Comparison of ENCODE assay signal across 8 cellular contexts in genomic region chr3:107987036-107987557, GRCh38.
DNase-seq lines count a peak whose midpoint lies in the region; ATAC-seq, FAIRE-seq and TF ChIP-seq lines count a peak whose summit lies in the region.

No MANE protein-coding gene starts in this region.

- H3K79me1 ChIP-seq in neuronal stem cell (ENCODE audit: low read depth, low read length): no peaks in the 10 kb centered on the region

- no peak overlapping the region for H2BK120ac ChIP-seq in neuronal stem cell (ENCODE audit: low read depth, low read length)

- H3K36me3 ChIP-seq in BE2C: no peaks in the 10 kb centered on the region
- H3K36me3 ChIP-seq in endothelial cell of umbilical vein (ENCODE audit: control insufficient read depth in 2 of 2, extremely low read depth in 1 of 2, insufficient read depth in 2 of 2, low read length in 2 of 2): no peaks in the 10 kb centered on the region
- H3K36me3 ChIP-seq in neuronal stem cell (replicated peaks in 1 of 2; ENCODE audit: control insufficient read depth in 2 of 2, insufficient read depth in 2 of 2, low read length in 2 of 2): no peaks in the 10 kb centered on the region

- no peak overlapping the region for H3K18ac ChIP-seq in neuronal stem cell (ENCODE audit: low read length)

- H3K4me3 ChIP-seq in BE2C (ENCODE audit: low read depth, low read length): no peak overlapping the region
- H3K4me3 ChIP-seq in endothelial cell of umbilical vein (replicated peaks in 1 of 3; ENCODE audit: insufficient read depth in 1 of 3, low read depth in 1 of 3, low read length in 3 of 3): no peak overlapping the region
- no peak overlapping the region for H3K4me3 ChIP-seq in neuronal stem cell (ENCODE audit: low read length in 2 of 2)

- no peak for TF ChIP-seq POLR2A in endothelial cell of umbilical vein (IDR thresholded peaks at IDR 0.05; ENCODE audit: low read depth, low read length)

- H2AFZ ChIP-seq in endothelial cell of umbilical vein (ENCODE audit: low read depth, low read length) (peak overlapping the region; percentile 52), neuronal stem cell (ENCODE audit: low read length) (peak overlapping the region; percentile 30)

- H2BK15ac ChIP-seq in neuronal stem cell (ENCODE audit: low read length): no peak overlapping the region

- H3K9me1 ChIP-seq in endothelial cell of umbilical vein (replicated peaks; ENCODE audit: control insufficient read depth, extremely low read depth, insufficient read depth, low read length): no peaks in the 10 kb centered on the region

- no peak overlapping the region for H4K8ac ChIP-seq in neuronal stem cell (ENCODE audit: low read depth, low read length)

- peaks cover 8 to 16% of the 10 kb centered on the region in 2 donors for H3K4me1 Mint-ChIP-seq in stimulated activated naive B cell treated with anti-CD40 and anti-IgM and Interleukin-4, amounts not matched to agents 10 μg/mL and 1 μg/mL and 100 μg/mL, for 72 hours
- peaks cover 23% of the 10 kb centered on the region for H3K4me1 Mint-ChIP-seq in activated CD8-positive, alpha-beta T cell treated with anti-CD3 and anti-CD28 coated beads for 36 hours (ENCODE audit: low read depth)

- CTCF ChIA-PET in endothelial cell of umbilical vein (lab: Charles Lee): interaction anchor here (0.6 to 1.9 kb wide), 13 partner anchors 13 to 752 kb away, joined by 3 to 13 read pairs (median 5); no protein-coding TSS in a partner anchor
- CTCF ChIA-PET in activated CD8-positive, alpha-beta T cell treated with anti-CD3 and anti-CD28 coated beads for 36 hours (lab: Charles Lee): interaction anchor here (0.9 to 2.0 kb wide), 4 partner anchors 8 to 59 kb away, joined by 3 to 5 read pairs (median 4); no protein-coding TSS in a partner anchor

- H3K4me1 ChIP-seq in BE2C (peaks cover 58% of the 10 kb centered on the region), endothelial cell of umbilical vein (ENCODE audit: control insufficient read depth, extremely low read depth, insufficient read depth, low read length) (peaks cover 35% of the 10 kb centered on the region), neuronal stem cell (ENCODE audit: control insufficient read depth in 2 of 2, insufficient read depth in 1 of 2, low read depth in 1 of 2, low read length in 2 of 2) (peaks cover 2 to 12% of the 10 kb centered on the region in 2 donors)

- H2BK12ac ChIP-seq in neuronal stem cell (ENCODE audit: low read length): no peak overlapping the region

- no CpG with 5 or more reads among the region's 7 CpGs for WGBS in neuronal stem cell (ENCODE audit: extremely low coverage in 2 of 2, insufficient read length in 2 of 2, insufficient replicate concordance in 1 of 2), 2 donors

- H3K27ac ChIP-seq in endothelial cell of umbilical vein (ENCODE audit: insufficient read depth, low read depth, low read length): peak overlapping the region; percentile 47
- H3K27ac ChIP-seq in neuronal stem cell (replicated peaks; ENCODE audit: low read length): no peak overlapping the region

- H3K27me3 ChIP-seq in BE2C (no peaks in the 10 kb centered on the region), endothelial cell of umbilical vein (ENCODE audit: control insufficient read depth in 2 of 2, insufficient read depth in 2 of 2, low read length in 2 of 2) (no peaks in the 10 kb centered on the region), neuronal stem cell (ENCODE audit: control insufficient read depth in 3 of 3, insufficient read depth in 3 of 3, low read depth in 1 of 3, low read length in 3 of 3) (no peaks in the 10 kb centered on the region)

- H3K4me2 ChIP-seq in endothelial cell of umbilical vein (ENCODE audit: insufficient read depth, low read length) (peak overlapping the region; percentile 43), neuronal stem cell (ENCODE audit: insufficient read depth, low read length, poor library complexity, severe bottlenecking) (no peak overlapping the region)

- no peak for TF ChIP-seq CTCF in BE2C (IDR thresholded peaks at IDR 0.05; ENCODE audit: low read depth, low read length)
- no peak for TF ChIP-seq CTCF in endothelial cell of umbilical vein (IDR thresholded peaks at IDR 0.05; ENCODE audit: extremely low read depth in 1 of 2, insufficient read depth in 1 of 2, low read depth in 1 of 2, low read length in 2 of 2)
- TF ChIP-seq CTCF in activated CD8-positive, alpha-beta T cell treated with anti-CD3 and anti-CD28 coated beads for 36 hours (IDR thresholded peaks at IDR 0.05): no peak

- DNase-seq in BE2C: peak; percentile 83
- peak; percentile 7 for DNase-seq in NCI-H2227 treated with DMSO at 0.1 percent for 48 hours (lab: John Stamatoyannopoulos, UW)
- DNase-seq in endothelial cell of umbilical vein (ENCODE audit: low read depth, low spot score): peak; percentile 95
- DNase-seq in neuronal stem cell (ENCODE audit: low spot score): no peak
- no peak for DNase-seq in stimulated activated naive B cell treated with anti-CD40 and anti-IgM and Interleukin-4, amounts not matched to agents 10 μg/mL and 1 μg/mL and 100 μg/mL, for 72 hours
- DNase-seq in activated CD8-positive, alpha-beta T cell treated with anti-CD3 and anti-CD28 coated beads for 36 hours: no peak

- no TSS peak for BruUV-seq in endothelial cell of umbilical vein (replicated peaks; lab: Mats Ljungman, UMichigan)

- intact Hi-C loops in endothelial cell of umbilical vein (cut with micrococcal nuclease): loop anchor here (1.0 to 5.0 kb wide), 4 partner anchors 8 to 60 kb away; no protein-coding TSS in a partner anchor
- intact Hi-C loops in activated CD8-positive, alpha-beta T cell treated with anti-CD3 and anti-CD28 coated beads for 36 hours (cut with micrococcal nuclease): loop anchor here (5.0 kb wide), 1 partner anchor 45 kb away; no protein-coding TSS in a partner anchor

- POLR2A ChIA-PET in endothelial cell of umbilical vein (lab: Charles Lee): no interaction called here
- POLR2A ChIA-PET in activated CD8-positive, alpha-beta T cell treated with anti-CD3 and anti-CD28 coated beads for 36 hours (lab: Charles Lee): interaction anchor here (0.7 to 1.7 kb wide), 3 partner anchors 14 to 353 kb away, joined by 3 to 4 read pairs (median 3); no protein-coding TSS in a partner anchor

- no peaks in the 10 kb centered on the region for H3K79me2 ChIP-seq in endothelial cell of umbilical vein (ENCODE audit: control insufficient read depth, insufficient read depth, low read length)

- no peaks in the 10 kb centered on the region for H3K9me3 Mint-ChIP-seq in stimulated activated naive B cell treated with anti-CD40 and anti-IgM and Interleukin-4, amounts not matched to agents 10 μg/mL and 1 μg/mL and 100 μg/mL, for 72 hours
- H3K9me3 Mint-ChIP-seq in activated CD8-positive, alpha-beta T cell treated with anti-CD3 and anti-CD28 coated beads for 36 hours: no peaks in the 10 kb centered on the region

- H3K14ac ChIP-seq in neuronal stem cell (ENCODE audit: low read length): no peak overlapping the region

- FAIRE-seq in endothelial cell of umbilical vein (lab: Jason Lieb, UNC): peak; percentile 80

- H3K27me3 Mint-ChIP-seq in stimulated activated naive B cell treated with anti-CD40 and anti-IgM and Interleukin-4, amounts not matched to agents 10 μg/mL and 1 μg/mL and 100 μg/mL, for 72 hours: no peaks in the 10 kb centered on the region
- no peaks in the 10 kb centered on the region for H3K27me3 Mint-ChIP-seq in activated CD8-positive, alpha-beta T cell treated with anti-CD3 and anti-CD28 coated beads for 36 hours

- no peaks in the 10 kb centered on the region for H4K20me1 ChIP-seq in endothelial cell of umbilical vein (replicated peaks; ENCODE audit: control insufficient read depth, extremely low read depth, insufficient read depth, low read length)

- H3K4me3 Mint-ChIP-seq in stimulated activated naive B cell treated with anti-CD40 and anti-IgM and Interleukin-4, amounts not matched to agents 10 μg/mL and 1 μg/mL and 100 μg/mL, for 72 hours: no peak overlapping the region
- no peak overlapping the region for H3K4me3 Mint-ChIP-seq in activated CD8-positive, alpha-beta T cell treated with anti-CD3 and anti-CD28 coated beads for 36 hours

- no peak overlapping the region for H3K23ac ChIP-seq in neuronal stem cell (ENCODE audit: low read depth, low read length, poor library complexity)

- no peak overlapping the region for H2AK5ac ChIP-seq in neuronal stem cell (ENCODE audit: low read depth, low read length)

- H3K9ac ChIP-seq in endothelial cell of umbilical vein (replicated peaks; ENCODE audit: extremely low read depth, insufficient read depth, low read length): no peak overlapping the region
- H3K9ac ChIP-seq in neuronal stem cell (ENCODE audit: low read depth, low read length, poor library complexity): no peak overlapping the region

- H3K9me3 ChIP-seq in BE2C: no peaks in the 10 kb centered on the region
- H3K9me3 ChIP-seq in endothelial cell of umbilical vein (replicated peaks; ENCODE audit: control insufficient read depth, insufficient read depth, low read length): no peaks in the 10 kb centered on the region
- H3K9me3 ChIP-seq in neuronal stem cell (replicated peaks in 1 of 2; ENCODE audit: control insufficient read depth in 2 of 2, insufficient read depth in 1 of 2, low read depth in 1 of 2, low read length in 2 of 2): peaks cover 0 to under 1% of the 10 kb centered on the region in 2 donors

- no peak overlapping the region for H4K91ac ChIP-seq in neuronal stem cell (ENCODE audit: low read depth, low read length, poor library complexity)

- no peak overlapping the region for H3K4ac ChIP-seq in neuronal stem cell (ENCODE audit: low read length)

- no peaks in the 10 kb centered on the region for H3K36me3 Mint-ChIP-seq in stimulated activated naive B cell treated with anti-CD40 and anti-IgM and Interleukin-4, amounts not matched to agents 10 μg/mL and 1 μg/mL and 100 μg/mL, for 72 hours
- no peaks in the 10 kb centered on the region for H3K36me3 Mint-ChIP-seq in activated CD8-positive, alpha-beta T cell treated with anti-CD3 and anti-CD28 coated beads for 36 hours (ENCODE audit: low read depth)

- H3K27ac Mint-ChIP-seq in stimulated activated naive B cell treated with anti-CD40 and anti-IgM and Interleukin-4, amounts not matched to agents 10 μg/mL and 1 μg/mL and 100 μg/mL, for 72 hours: no peak overlapping the region
- no peak overlapping the region for H3K27ac Mint-ChIP-seq in activated CD8-positive, alpha-beta T cell treated with anti-CD3 and anti-CD28 coated beads for 36 hours

- no peak overlapping the region for H2BK5ac ChIP-seq in neuronal stem cell (ENCODE audit: low read length)

- no peak for ATAC-seq in stimulated activated naive B cell treated with anti-CD40 and anti-IgM and Interleukin-4, amounts not matched to agents 10 μg/mL and 1 μg/mL and 100 μg/mL, for 72 hours (replicated peaks)
- ATAC-seq in HG02973 (IDR thresholded peaks at IDR 0.05; ENCODE audit: unreplicated experiment) (no peak), GM18861 (IDR thresholded peaks at IDR 0.05; ENCODE audit: unreplicated experiment) (no peak)
- no peak for ATAC-seq in activated CD8-positive, alpha-beta T cell treated with anti-CD3 and anti-CD28 coated beads for 36 hours

- dilution Hi-C loops in endothelial cell of umbilical vein (cut with MboI; ENCODE audit: extremely low pct_ligation_motif_present, low sequenced_read_pairs): no loop called here

TF ChIP-seq in endothelial cell of umbilical vein, 7 proteins besides CTCF, POLR2A, EP300 and RAD21:
- TF ChIP-seq GATA2 (IDR thresholded peaks at IDR 0.05; ENCODE audit: insufficient read depth, insufficient read length, low read depth, low read length) (peak; percentile 79), MYC (IDR thresholded peaks at IDR 0.05; ENCODE audit: low read depth, low read length) (no peak)

Comparison
In these comparisons a context has a peak if more than half of its experiments do, and no peak if none do; other contexts are left out.
1. DNase-seq: peak in BE2C (single experiment), NCI-H2227 treated with DMSO at 0.1 percent for 48 hours (single experiment) and endothelial cell of umbilical vein (single experiment); none in neuronal stem cell (single experiment), stimulated activated naive B cell treated with anti-CD40 and anti-IgM and Interleukin-4, amounts not matched to agents 10 μg/mL and 1 μg/mL and 100 μg/mL, for 72 hours (single experiment) and activated CD8-positive, alpha-beta T cell treated with anti-CD3 and anti-CD28 coated beads for 36 hours (single experiment).